In genomic region chr17:67278363-67278762, GRCh38 we compare ENCODE assay signal across 24 cellular contexts.
"Had no signal": no experiment of that assay in that cellular context is flagged by ENCODE, and none has a peak within 500 bp of the region (broad histone marks: within the 10 kb centered on the region; RNA-seq: fewer than 3 reads in every experiment).

No MANE protein-coding gene starts in this region.

- H3K36me3 Mint-ChIP-seq: memory B cell; mesothelial cell of epicardium; naive thymus-derived CD4-positive, alpha-beta T cell; neural progenitor cell; stimulated activated effector memory CD8-positive, alpha-beta T cell treated with anti-CD3 and anti-CD28 coated beads, Interleukin-12 subunit alpha, Interleukin-12 subunit beta, amount 100 ng/mL, for 72 hours; type B pancreatic cell had no signal

- H3K4me3 ChIP-seq: lung, mucosa of descending colon, neural progenitor cell, prostate gland, right atrium auricular region, stomach, thyroid gland had no signal

- H3K4me1 ChIP-seq: neural progenitor cell, prostate gland, right atrium auricular region, stomach, thyroid gland had no signal

- H3K36me3 ChIP-seq: neural progenitor cell, prostate gland, right atrium auricular region, stomach, thyroid gland had no signal

- ATAC-seq: effector memory CD8-positive, alpha-beta T cell; left lobe of liver; mucosa of descending colon; naive thymus-derived CD4-positive, alpha-beta T cell; sciatic nerve; stimulated activated effector memory CD8-positive, alpha-beta T cell treated with anti-CD3 and anti-CD28 coated beads, Interleukin-12 subunit alpha, Interleukin-12 subunit beta, amount 100 ng/mL, for 72 hours had no signal

- H3K9ac ChIP-seq: neural progenitor cell had no signal

- H3K4me2 ChIP-seq: neural progenitor cell had no signal

- H3K27me3 Mint-ChIP-seq: effector memory CD8-positive, alpha-beta T cell; memory B cell; naive thymus-derived CD4-positive, alpha-beta T cell had no signal

- H3K9me3 Mint-ChIP-seq: effector memory CD8-positive, alpha-beta T cell; memory B cell; mesothelial cell of epicardium; naive thymus-derived CD4-positive, alpha-beta T cell; nephron; neural progenitor cell; stimulated activated effector memory CD8-positive, alpha-beta T cell treated with anti-CD3 and anti-CD28 coated beads, Interleukin-12 subunit alpha, Interleukin-12 subunit beta, amount 100 ng/mL, for 72 hours; type B pancreatic cell had no signal

- H3K4me1 Mint-ChIP-seq: memory B cell; mesothelial cell of epicardium; naive thymus-derived CD4-positive, alpha-beta T cell; neural progenitor cell; stimulated activated effector memory CD8-positive, alpha-beta T cell treated with anti-CD3 and anti-CD28 coated beads, Interleukin-12 subunit alpha, Interleukin-12 subunit beta, amount 100 ng/mL, for 72 hours had no signal

- H3K27ac Mint-ChIP-seq: effector memory CD8-positive, alpha-beta T cell; memory B cell; mesothelial cell of epicardium; naive thymus-derived CD4-positive, alpha-beta T cell; nephron; neural progenitor cell; stimulated activated effector memory CD8-positive, alpha-beta T cell treated with anti-CD3 and anti-CD28 coated beads, Interleukin-12 subunit alpha, Interleukin-12 subunit beta, amount 100 ng/mL, for 72 hours; type B pancreatic cell had no signal

- H3K4me3 Mint-ChIP-seq: effector memory CD8-positive, alpha-beta T cell; memory B cell; mesothelial cell of epicardium; naive thymus-derived CD4-positive, alpha-beta T cell; nephron; neural progenitor cell; stimulated activated effector memory CD8-positive, alpha-beta T cell treated with anti-CD3 and anti-CD28 coated beads, Interleukin-12 subunit alpha, Interleukin-12 subunit beta, amount 100 ng/mL, for 72 hours; type B pancreatic cell had no signal

- H2AFZ ChIP-seq: neural progenitor cell had no signal

- H3K27me3 ChIP-seq: neural progenitor cell, right atrium auricular region, stomach, thyroid gland had no signal

- H3K27ac ChIP-seq: neural progenitor cell, prostate gland, right atrium auricular region, stomach, thyroid gland had no signal

- DNase-seq: cortex of kidney; effector memory CD8-positive, alpha-beta T cell; erythroblast; hypothalamus; kidney; mucosa of descending colon; naive thymus-derived CD4-positive, alpha-beta T cell; nucleus accumbens; stimulated activated CD4-positive, alpha-beta T cell treated with anti-CD3 and anti-CD28 coated beads, Interleukin-2, amount 100 ng/mL, for 24 hours; stimulated activated CD4-positive, alpha-beta T cell treated with anti-CD3 and anti-CD28 coated beads, Interleukin-4, amount 100 ng/mL, for 24 hours; stimulated activated naive CD4-positive, alpha-beta T cell treated with Interleukin-2 at 50 U/mL for 16 hours; stomach; thyroid gland had no signal

- H3K9me3 ChIP-seq: mucosa of descending colon, prostate gland, right atrium auricular region, stomach, thyroid gland had no signal
